Comparison of ENCODE assay signal across 12 cellular contexts in the genomic region with DNA sequence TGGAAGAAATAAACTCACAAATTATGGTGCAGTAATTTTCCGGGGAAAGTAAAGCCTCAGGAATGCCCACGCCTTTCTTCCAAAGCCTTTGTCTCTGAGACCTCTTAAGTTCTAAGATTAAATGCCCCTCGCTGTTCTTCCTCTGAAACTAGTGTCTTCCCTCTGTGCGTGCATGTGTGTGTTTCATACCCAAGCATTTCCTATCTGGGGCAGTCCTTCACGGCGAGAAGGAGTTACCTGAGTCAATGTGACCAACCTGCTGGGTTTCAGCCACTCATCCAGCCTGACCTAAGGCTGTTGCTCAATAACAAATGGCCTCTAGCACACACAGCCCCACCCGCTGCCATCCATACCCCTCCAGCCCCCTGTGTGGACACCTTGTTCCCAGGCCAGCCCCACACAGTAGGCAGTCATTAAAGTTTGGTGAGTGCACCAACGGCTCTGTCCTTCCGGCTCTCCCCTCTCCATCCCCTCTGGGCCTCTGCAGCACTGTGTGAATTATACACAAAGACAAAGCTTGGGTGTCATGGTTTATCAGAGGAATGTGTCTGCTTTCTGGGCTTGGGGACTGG. TPM values are rescaled to one million over a fixed set of nuclear protein-coding genes. Genes with fewer than 3 reads are reported as not detected.
DNase-seq lines count a peak whose midpoint lies in the region; ATAC-seq and TF ChIP-seq lines count a peak whose summit lies in the region.
"Had no signal": no experiment of that assay in that cellular context is flagged by ENCODE, and none has a peak within 500 bp of the region (broad histone marks: within the 10 kb centered on the region; RNA-seq: fewer than 3 reads in every experiment).

No MANE protein-coding gene starts in this region.

- POLR2A ChIA-PET in WTC11 (lab: Charles Lee) = interaction anchor here (0.8 kb wide), 1 partner anchor 10 kb away, joined by 3 read pairs; no protein-coding TSS in a partner anchor

- no peaks in the 10 kb centered on the region for H3K9me3 Mint-ChIP-seq in WTC11
- H3K9me3 Mint-ChIP-seq: activated B cell treated with CpG ODN at 0.5 μM for 24 hours; activated naive CD8-positive, alpha-beta T cell treated with anti-CD3 and anti-CD28 coated beads, Interleukin-2, amount 10 ng/mL, durations not matched to agents 7 days and 5 days had no signal

- intact Hi-C loops in psoas muscle (cut with DNase I) = no loop called here

- H3K4me1 Mint-ChIP-seq in WTC11 = peaks cover 26% of the 10 kb centered on the region
- H3K4me1 Mint-ChIP-seq: activated B cell treated with CpG ODN at 0.5 μM for 24 hours had no signal

- WGBS in psoas muscle, 3 donors = 64 to 80% (median 67%) methylated on average over 9 of the region's 9 CpGs

- H3K36me3 Mint-ChIP-seq in WTC11 = no peaks in the 10 kb centered on the region

- H3K27me3 ChIP-seq in right atrium auricular region (no peaks in the 10 kb centered on the region), psoas muscle (ENCODE audit: insufficient read depth in 3 of 3, low read length in 2 of 3) (no peaks in the 10 kb centered on the region)

- H3K9me3 ChIP-seq in right atrium auricular region = no peaks in the 10 kb centered on the region
- H3K9me3 ChIP-seq in psoas muscle = no peaks in the 10 kb centered on the region

- H3K27ac ChIP-seq in right atrium auricular region (peak overlapping the region; percentile 78 to 83), psoas muscle (peak overlapping the region; percentile 62)

- ATAC-seq in WTC11 (no peak), psoas muscle (peak in 1 of 4 donors; percentile 7), HG03378 (IDR thresholded peaks at IDR 0.05; ENCODE audit: unreplicated experiment) (no peak), GM21576 (IDR thresholded peaks at IDR 0.05; ENCODE audit: unreplicated experiment) (no peak)

- H3K27me3 Mint-ChIP-seq in WTC11 (ENCODE audit: low read depth) = no peaks in the 10 kb centered on the region
- H3K27me3 Mint-ChIP-seq: activated B cell treated with CpG ODN at 0.5 μM for 24 hours; activated naive CD8-positive, alpha-beta T cell treated with anti-CD3 and anti-CD28 coated beads, Interleukin-2, amount 10 ng/mL, durations not matched to agents 7 days and 5 days had no signal

- H3K27ac Mint-ChIP-seq in WTC11 = peak overlapping the region; percentile 46
- H3K27ac Mint-ChIP-seq: activated B cell treated with CpG ODN at 0.5 μM for 24 hours; activated naive CD8-positive, alpha-beta T cell treated with anti-CD3 and anti-CD28 coated beads, Interleukin-2, amount 10 ng/mL, durations not matched to agents 7 days and 5 days had no signal

- DNase-seq in EH (ENCODE audit: low read depth) (peak; percentile 24), WTC11 (ENCODE audit: low spot score) (no peak), right atrium auricular region (ENCODE audit: low spot score) (no peak), psoas muscle (peak in 1 of 2 donors; percentile 57), SHP77 (lab: John Stamatoyannopoulos, UW) (no peak)
- no peak for DNase-seq in stimulated activated CD4-positive, alpha-beta T cell treated with anti-CD3 and anti-CD28 coated beads, Interleukin-4, amount 100 ng/mL, for 24 hours
- DNase-seq: activated B cell treated with CpG ODN at 0.5 μM for 24 hours; activated naive CD8-positive, alpha-beta T cell treated with anti-CD3 and anti-CD28 coated beads, Interleukin-2, amount 10 ng/mL, durations not matched to agents 7 days and 5 days; Calu3; NCI-H1092 had no signal

- TF ChIP-seq CTCF in WTC11 (IDR thresholded peaks at IDR 0.05) (no peak), right atrium auricular region (IDR thresholded peaks at IDR 0.05) (no peak), psoas muscle (IDR thresholded peaks at IDR 0.05) (no peak)

- H3K36me3 ChIP-seq in right atrium auricular region = no peaks in the 10 kb centered on the region
- H3K36me3 ChIP-seq in psoas muscle (ENCODE audit: insufficient read depth in 1 of 2, low read depth in 1 of 2) = no peaks in the 10 kb centered on the region

- CTCF ChIA-PET in WTC11 (lab: Charles Lee) = no interaction called here

- H3K4me1 ChIP-seq in right atrium auricular region (peaks cover 3 to 92% of the 10 kb centered on the region in 2 donors), psoas muscle (peaks cover 54% of the 10 kb centered on the region)

- no peak overlapping the region for H3K4me3 ChIP-seq in right atrium auricular region
- no peak overlapping the region for H3K4me3 ChIP-seq in psoas muscle

- H3K4me3 Mint-ChIP-seq in WTC11 = no peak overlapping the region
- H3K4me3 Mint-ChIP-seq: activated B cell treated with CpG ODN at 0.5 μM for 24 hours; activated naive CD8-positive, alpha-beta T cell treated with anti-CD3 and anti-CD28 coated beads, Interleukin-2, amount 10 ng/mL, durations not matched to agents 7 days and 5 days had no signal

TF ChIP-seq in WTC11, 78 proteins besides CTCF, POLR2A, EP300 and RAD21:
- TF ChIP-seq SP1 (CRISPR knock-in tag; conservative IDR thresholded peaks at IDR 0.05) (no peak), ZNF121 (CRISPR knock-in tag; IDR thresholded peaks at IDR 0.05) (no peak), USF2 (CRISPR knock-in tag; IDR thresholded peaks at IDR 0.05) (no peak), RORB (CRISPR knock-in tag; IDR thresholded peaks at IDR 0.05) (no peak), NFE2L1 (CRISPR knock-in tag; IDR thresholded peaks at IDR 0.05) (no peak), TEAD1 (CRISPR knock-in tag; IDR thresholded peaks at IDR 0.05) (no peak), MXD4 (CRISPR knock-in tag; IDR thresholded peaks at IDR 0.05; ENCODE audit: borderline replicate concordance) (no peak), ZNF219 (CRISPR knock-in tag; IDR thresholded peaks at IDR 0.05; ENCODE audit: borderline replicate concordance) (no peak), NR2C2 (CRISPR knock-in tag; IDR thresholded peaks at IDR 0.05) (no peak), OVOL2 (CRISPR knock-in tag; IDR thresholded peaks at IDR 0.05; ENCODE audit: borderline replicate concordance) (no peak), JUN (CRISPR knock-in tag; IDR thresholded peaks at IDR 0.05) (no peak), JAZF1 (CRISPR knock-in tag; IDR thresholded peaks at IDR 0.05) (no peak)
- TF ChIP-seq, protein P1, sequence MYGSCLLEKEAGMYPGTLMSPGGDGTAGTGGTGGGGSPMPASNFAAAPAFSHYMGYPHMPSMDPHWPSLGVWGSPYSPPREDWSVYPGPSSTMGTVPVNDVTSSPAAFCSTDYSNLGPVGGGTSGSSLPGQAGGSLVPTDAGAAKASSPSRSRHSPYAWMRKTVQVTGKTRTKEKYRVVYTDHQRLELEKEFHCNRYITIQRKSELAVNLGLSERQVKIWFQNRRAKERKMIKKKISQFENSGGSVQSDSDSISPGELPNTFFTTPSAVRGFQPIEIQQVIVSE (CRISPR knock-in tag; IDR thresholded peaks at IDR 0.05; ENCODE audit: borderline replicate concordance) = no peak
- TF ChIP-seq, protein P2, sequence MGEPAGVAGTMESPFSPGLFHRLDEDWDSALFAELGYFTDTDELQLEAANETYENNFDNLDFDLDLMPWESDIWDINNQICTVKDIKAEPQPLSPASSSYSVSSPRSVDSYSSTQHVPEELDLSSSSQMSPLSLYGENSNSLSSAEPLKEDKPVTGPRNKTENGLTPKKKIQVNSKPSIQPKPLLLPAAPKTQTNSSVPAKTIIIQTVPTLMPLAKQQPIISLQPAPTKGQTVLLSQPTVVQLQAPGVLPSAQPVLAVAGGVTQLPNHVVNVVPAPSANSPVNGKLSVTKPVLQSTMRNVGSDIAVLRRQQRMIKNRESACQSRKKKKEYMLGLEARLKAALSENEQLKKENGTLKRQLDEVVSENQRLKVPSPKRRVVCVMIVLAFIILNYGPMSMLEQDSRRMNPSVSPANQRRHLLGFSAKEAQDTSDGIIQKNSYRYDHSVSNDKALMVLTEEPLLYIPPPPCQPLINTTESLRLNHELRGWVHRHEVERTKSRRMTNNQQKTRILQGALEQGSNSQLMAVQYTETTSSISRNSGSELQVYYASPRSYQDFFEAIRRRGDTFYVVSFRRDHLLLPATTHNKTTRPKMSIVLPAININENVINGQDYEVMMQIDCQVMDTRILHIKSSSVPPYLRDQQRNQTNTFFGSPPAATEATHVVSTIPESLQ (CRISPR knock-in tag; IDR thresholded peaks at IDR 0.05) = no peak
- TF ChIP-seq, protein P3, sequence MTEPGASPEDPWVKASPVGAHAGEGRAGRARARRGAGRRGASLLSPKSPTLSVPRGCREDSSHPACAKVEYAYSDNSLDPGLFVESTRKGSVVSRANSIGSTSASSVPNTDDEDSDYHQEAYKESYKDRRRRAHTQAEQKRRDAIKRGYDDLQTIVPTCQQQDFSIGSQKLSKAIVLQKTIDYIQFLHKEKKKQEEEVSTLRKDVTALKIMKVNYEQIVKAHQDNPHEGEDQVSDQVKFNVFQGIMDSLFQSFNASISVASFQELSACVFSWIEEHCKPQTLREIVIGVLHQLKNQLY (CRISPR knock-in tag; IDR thresholded peaks at IDR 0.05) = no peak

RNA-seq across cellular contexts. Expression of gene FOSL2, which starts 53.8 kb away (rescaled TPM):
- total RNA-seq in WTC11 (2021) (3.9 to 4.5 TPM (median 4.0 TPM) in 3 replicates), right atrium auricular region (100 to 1,000 TPM in 1 of 2 donors, 10 to 100 TPM in 1; 54.0 to 116 TPM), psoas muscle (100 to 1,000 TPM in 3 of 4 donors, 10 to 100 TPM in 1; 52.2 to 278 (median 192) TPM)
- 10 to 100 TPM; 20.1 to 74.7 (median 72.1) TPM for polyA plus RNA-seq in psoas muscle
